Comparison of ENCODE assay signal across 31 cellular contexts in the genomic region with DNA sequence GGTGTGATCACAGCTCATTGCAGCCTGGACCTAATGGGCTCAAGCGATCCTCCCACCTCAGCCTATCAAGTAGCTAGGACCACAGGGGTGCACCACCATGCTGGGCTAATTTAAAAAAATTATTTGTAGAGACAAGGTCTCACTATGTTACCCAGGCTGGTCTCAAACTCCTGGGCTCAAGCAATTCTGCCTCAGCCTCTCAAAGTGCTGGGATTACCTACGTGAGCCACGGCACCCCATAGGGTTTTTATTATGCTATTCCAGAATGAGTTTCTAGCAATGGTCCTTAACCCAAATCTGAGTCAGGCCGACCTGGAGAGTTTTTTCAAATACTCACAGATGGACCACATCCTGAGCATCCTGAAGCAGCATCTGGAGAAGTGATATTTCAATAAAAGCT.
"Had no signal": no experiment of that assay in that cellular context is flagged by ENCODE, and none has a peak within 500 bp of the region (broad histone marks: within the 10 kb centered on the region; RNA-seq: fewer than 3 reads in every experiment).

No MANE protein-coding gene starts in this region.

- H3K4me1 Mint-ChIP-seq: activated CD4-positive, alpha-beta memory T cell treated with anti-CD3 and anti-CD28 coated beads, Interleukin-2, amount 10 ng/mL, durations not matched to agents 7 days and 5 days; activated CD4-positive, alpha-beta T cell treated with anti-CD3 and anti-CD28 coated beads, Interleukin-2, amount 10 ng/mL, durations not matched to agents 7 days and 5 days; central memory CD8-positive, alpha-beta T cell had no signal

- DNase-seq: activated CD4-positive, alpha-beta memory T cell treated with anti-CD3 and anti-CD28 coated beads, Interleukin-2, amount 10 ng/mL, durations not matched to agents 7 days and 5 days; activated CD4-positive, alpha-beta T cell treated with anti-CD3 and anti-CD28 coated beads for 1 hour; activated CD4-positive, alpha-beta T cell treated with anti-CD3 and anti-CD28 coated beads for 4 hours; activated CD4-positive, alpha-beta T cell treated with anti-CD3 and anti-CD28 coated beads, Interleukin-2, amount 10 ng/mL, durations not matched to agents 7 days and 5 days; activated CD4-positive, alpha-beta T cell treated with anti-CD3 and anti-CD28 coated beads, Interleukin-2, amount 50 U/mL, for 4 hours; activated CD8-positive, alpha-beta memory T cell treated with anti-CD3 and anti-CD28 coated beads, Interleukin-2, amount 50 U/mL, for 48 hours; activated effector memory CD4-positive, alpha-beta T cell treated with Interleukin-2 at 50 U/mL for 16 hours; activated gamma-delta T cell treated with Interleukin-2 at 50 U/mL for 16 hours; activated naive CD4-positive, alpha-beta T cell treated with anti-CD3 and anti-CD28 coated beads, Interleukin-2, amount 50 U/mL, for 16 hours; activated naive CD4-positive, alpha-beta T cell treated with Interleukin-2 at 50 U/mL for 16 hours; activated T-cell treated with anti-CD3 and anti-CD28 coated beads for 4 hours; activated T-cell treated with anti-CD3 and anti-CD28 coated beads, Interleukin-2, amount 50 U/mL, for 24 hours; activated T-cell treated with anti-CD3 and anti-CD28 coated beads, Interleukin-2, amount 50 U/mL, for 72 hours; amniotic stem cell; anterior cingulate cortex; brain microvascular endothelial cell; dorsolateral prefrontal cortex; effector memory CD4-positive, alpha-beta T cell; erythroblast; foreskin keratinocyte; gastrocnemius medialis; glutamatergic neuron; heart left ventricle; T-helper 2 cell had no signal

- H3K27ac Mint-ChIP-seq: activated CD4-positive, alpha-beta memory T cell treated with anti-CD3 and anti-CD28 coated beads, Interleukin-2, amount 10 ng/mL, durations not matched to agents 7 days and 5 days; activated CD4-positive, alpha-beta T cell treated with anti-CD3 and anti-CD28 coated beads, Interleukin-2, amount 10 ng/mL, durations not matched to agents 7 days and 5 days; activated naive CD8-positive, alpha-beta T cell; activated T-cell treated with anti-CD3 and anti-CD28 coated beads, Interleukin-2, amount 50 U/mL, for 24 hours; activated T-cell treated with anti-CD3 and anti-CD28 coated beads, Interleukin-2, amount 50 U/mL, for 72 hours; dendritic cell treated with granulocyte-macrophage colony-stimulating factor and Interleukin-4, amounts not matched to agents 40 ng/mL and 50 ng/mL, for 4 days had no signal

- H3K9me3 Mint-ChIP-seq: activated T-cell treated with anti-CD3 and anti-CD28 coated beads, Interleukin-2, amount 50 U/mL, for 24 hours had no signal

- H3K4me1 ChIP-seq: foreskin keratinocyte, gastrocnemius medialis, heart left ventricle had no signal

- H3K4me3 ChIP-seq: coronary artery, dorsolateral prefrontal cortex, esophagus muscularis mucosa, gastrocnemius medialis, heart left ventricle had no signal

- H3K36me3 Mint-ChIP-seq: activated naive CD8-positive, alpha-beta T cell had no signal

- H3K27me3 Mint-ChIP-seq: activated CD4-positive, alpha-beta memory T cell treated with anti-CD3 and anti-CD28 coated beads, Interleukin-2, amount 10 ng/mL, durations not matched to agents 7 days and 5 days; activated CD4-positive, alpha-beta T cell treated with anti-CD3 and anti-CD28 coated beads, Interleukin-2, amount 10 ng/mL, durations not matched to agents 7 days and 5 days; activated naive CD8-positive, alpha-beta T cell; activated T-cell treated with anti-CD3 and anti-CD28 coated beads, Interleukin-2, amount 50 U/mL, for 24 hours; central memory CD8-positive, alpha-beta T cell; dendritic cell treated with granulocyte-macrophage colony-stimulating factor and Interleukin-4, amounts not matched to agents 40 ng/mL and 50 ng/mL, for 4 days had no signal

- H3K9me3 ChIP-seq: esophagus muscularis mucosa, gastrocnemius medialis had no signal

- H3K36me3 ChIP-seq: brain microvascular endothelial cell, gastrocnemius medialis, heart left ventricle had no signal

- H3K27ac ChIP-seq: brain microvascular endothelial cell, coronary artery, dorsolateral prefrontal cortex, esophagus muscularis mucosa, foreskin keratinocyte, gastrocnemius medialis, heart left ventricle had no signal

- FAIRE-seq: astrocyte, bronchial epithelial cell had no signal

- H3K27me3 ChIP-seq: brain microvascular endothelial cell, dorsolateral prefrontal cortex, esophagus muscularis mucosa, foreskin keratinocyte, gastrocnemius medialis, heart left ventricle had no signal

- H3K4me3 Mint-ChIP-seq: activated CD4-positive, alpha-beta memory T cell treated with anti-CD3 and anti-CD28 coated beads, Interleukin-2, amount 10 ng/mL, durations not matched to agents 7 days and 5 days; activated CD4-positive, alpha-beta T cell treated with anti-CD3 and anti-CD28 coated beads, Interleukin-2, amount 10 ng/mL, durations not matched to agents 7 days and 5 days; activated naive CD8-positive, alpha-beta T cell; activated T-cell treated with anti-CD3 and anti-CD28 coated beads, Interleukin-2, amount 50 U/mL, for 24 hours; activated T-cell treated with anti-CD3 and anti-CD28 coated beads, Interleukin-2, amount 50 U/mL, for 72 hours; central memory CD8-positive, alpha-beta T cell; dendritic cell treated with granulocyte-macrophage colony-stimulating factor and Interleukin-4, amounts not matched to agents 40 ng/mL and 50 ng/mL, for 4 days had no signal
